Comparison of ENCODE assay signal across 1 cellular context in the genomic region with DNA sequence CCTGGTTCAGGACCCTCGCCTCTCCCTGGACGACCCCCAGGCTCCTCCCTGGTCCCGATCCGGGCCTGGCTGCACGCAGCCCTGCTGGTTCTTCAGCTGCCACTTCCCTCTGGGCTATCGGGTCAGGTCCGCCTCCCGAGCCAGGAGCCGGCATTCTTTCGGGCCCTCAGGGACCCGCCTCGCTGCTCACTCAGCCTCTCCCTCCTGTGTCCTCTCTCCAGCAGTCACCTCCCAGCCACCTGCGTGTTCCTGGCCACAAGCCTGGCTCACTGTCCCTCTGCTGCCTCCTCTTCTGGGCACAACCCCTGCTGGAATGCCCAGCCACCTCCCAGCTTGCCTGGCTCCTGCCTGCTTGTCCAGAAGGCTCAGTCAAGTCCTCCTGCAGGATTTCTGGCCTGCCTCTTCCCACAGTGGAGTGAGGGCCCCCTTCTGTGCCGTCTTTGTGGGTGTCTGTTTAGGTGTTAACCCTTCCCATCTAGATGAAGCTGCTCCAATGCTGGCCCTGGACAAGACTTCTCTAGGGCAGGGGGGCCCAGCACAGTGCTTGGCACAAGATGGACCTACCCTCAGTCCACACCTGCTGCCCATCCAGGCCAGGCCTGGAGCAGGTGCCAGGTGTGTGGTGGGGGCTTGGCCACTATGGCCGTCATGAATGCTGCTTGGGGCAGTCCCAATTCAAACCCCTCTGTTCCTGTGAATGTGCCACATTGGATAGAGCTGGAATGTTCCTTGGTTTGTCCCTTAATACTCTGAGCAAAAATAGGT.
TF ChIP-seq lines count a peak whose summit lies in the region.

No MANE protein-coding gene starts in this region.

TF ChIP-seq in HCT116, 20 proteins besides CTCF, POLR2A, EP300 and RAD21 (continued from another document):
- TF ChIP-seq, protein P1, sequence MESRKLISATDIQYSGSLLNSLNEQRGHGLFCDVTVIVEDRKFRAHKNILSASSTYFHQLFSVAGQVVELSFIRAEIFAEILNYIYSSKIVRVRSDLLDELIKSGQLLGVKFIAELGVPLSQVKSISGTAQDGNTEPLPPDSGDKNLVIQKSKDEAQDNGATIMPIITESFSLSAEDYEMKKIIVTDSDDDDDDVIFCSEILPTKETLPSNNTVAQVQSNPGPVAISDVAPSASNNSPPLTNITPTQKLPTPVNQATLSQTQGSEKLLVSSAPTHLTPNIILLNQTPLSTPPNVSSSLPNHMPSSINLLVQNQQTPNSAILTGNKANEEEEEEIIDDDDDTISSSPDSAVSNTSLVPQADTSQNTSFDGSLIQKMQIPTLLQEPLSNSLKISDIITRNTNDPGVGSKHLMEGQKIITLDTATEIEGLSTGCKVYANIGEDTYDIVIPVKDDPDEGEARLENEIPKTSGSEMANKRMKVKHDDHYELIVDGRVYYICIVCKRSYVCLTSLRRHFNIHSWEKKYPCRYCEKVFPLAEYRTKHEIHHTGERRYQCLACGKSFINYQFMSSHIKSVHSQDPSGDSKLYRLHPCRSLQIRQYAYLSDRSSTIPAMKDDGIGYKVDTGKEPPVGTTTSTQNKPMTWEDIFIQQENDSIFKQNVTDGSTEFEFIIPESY (IDR thresholded peaks at IDR 0.05; ENCODE audit: extremely low read depth, insufficient replicate concordance, low read length): no peak
- no peak for TF ChIP-seq ZNF274 (IDR thresholded peaks at IDR 0.05; ENCODE audit: low read depth, low read length)
- TF ChIP-seq ELF1 (IDR thresholded peaks at IDR 0.05; ENCODE audit: borderline replicate concordance, low read depth): no peak
- TF ChIP-seq, protein P2, sequence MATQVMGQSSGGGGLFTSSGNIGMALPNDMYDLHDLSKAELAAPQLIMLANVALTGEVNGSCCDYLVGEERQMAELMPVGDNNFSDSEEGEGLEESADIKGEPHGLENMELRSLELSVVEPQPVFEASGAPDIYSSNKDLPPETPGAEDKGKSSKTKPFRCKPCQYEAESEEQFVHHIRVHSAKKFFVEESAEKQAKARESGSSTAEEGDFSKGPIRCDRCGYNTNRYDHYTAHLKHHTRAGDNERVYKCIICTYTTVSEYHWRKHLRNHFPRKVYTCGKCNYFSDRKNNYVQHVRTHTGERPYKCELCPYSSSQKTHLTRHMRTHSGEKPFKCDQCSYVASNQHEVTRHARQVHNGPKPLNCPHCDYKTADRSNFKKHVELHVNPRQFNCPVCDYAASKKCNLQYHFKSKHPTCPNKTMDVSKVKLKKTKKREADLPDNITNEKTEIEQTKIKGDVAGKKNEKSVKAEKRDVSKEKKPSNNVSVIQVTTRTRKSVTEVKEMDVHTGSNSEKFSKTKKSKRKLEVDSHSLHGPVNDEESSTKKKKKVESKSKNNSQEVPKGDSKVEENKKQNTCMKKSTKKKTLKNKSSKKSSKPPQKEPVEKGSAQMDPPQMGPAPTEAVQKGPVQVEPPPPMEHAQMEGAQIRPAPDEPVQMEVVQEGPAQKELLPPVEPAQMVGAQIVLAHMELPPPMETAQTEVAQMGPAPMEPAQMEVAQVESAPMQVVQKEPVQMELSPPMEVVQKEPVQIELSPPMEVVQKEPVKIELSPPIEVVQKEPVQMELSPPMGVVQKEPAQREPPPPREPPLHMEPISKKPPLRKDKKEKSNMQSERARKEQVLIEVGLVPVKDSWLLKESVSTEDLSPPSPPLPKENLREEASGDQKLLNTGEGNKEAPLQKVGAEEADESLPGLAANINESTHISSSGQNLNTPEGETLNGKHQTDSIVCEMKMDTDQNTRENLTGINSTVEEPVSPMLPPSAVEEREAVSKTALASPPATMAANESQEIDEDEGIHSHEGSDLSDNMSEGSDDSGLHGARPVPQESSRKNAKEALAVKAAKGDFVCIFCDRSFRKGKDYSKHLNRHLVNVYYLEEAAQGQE (IDR thresholded peaks at IDR 0.05; ENCODE audit: low read depth): no peak
- no peak for TF ChIP-seq JUND (IDR thresholded peaks at IDR 0.05)
- no peak for TF ChIP-seq EZH2phosphoT487 (IDR thresholded peaks at IDR 0.05; ENCODE audit: borderline replicate concordance)
- TF ChIP-seq EGR1 (IDR thresholded peaks at IDR 0.05; ENCODE audit: low read depth): no peak
- TF ChIP-seq ZFX (IDR thresholded peaks at IDR 0.05): no peak
- no peak for TF ChIP-seq SIN3A (IDR thresholded peaks at IDR 0.05; ENCODE audit: low read depth)
- no peak for TF ChIP-seq CBX3 (IDR thresholded peaks at IDR 0.05; ENCODE audit: low read depth)
- TF ChIP-seq SP1 (IDR thresholded peaks at IDR 0.05; ENCODE audit: low read depth): no peak
- TF ChIP-seq EZH2 (IDR thresholded peaks at IDR 0.05): no peak
- no peak for TF ChIP-seq SRF (IDR thresholded peaks at IDR 0.05; ENCODE audit: low read depth)
- TF ChIP-seq, protein P3, sequence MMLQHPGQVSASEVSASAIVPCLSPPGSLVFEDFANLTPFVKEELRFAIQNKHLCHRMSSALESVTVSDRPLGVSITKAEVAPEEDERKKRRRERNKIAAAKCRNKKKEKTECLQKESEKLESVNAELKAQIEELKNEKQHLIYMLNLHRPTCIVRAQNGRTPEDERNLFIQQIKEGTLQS (IDR thresholded peaks at IDR 0.05): no peak
- no peak for TF ChIP-seq FOSL1 (IDR thresholded peaks at IDR 0.05; ENCODE audit: low read depth)
